9 cellular contexts compared by ENCODE assay signal in the genomic region with DNA sequence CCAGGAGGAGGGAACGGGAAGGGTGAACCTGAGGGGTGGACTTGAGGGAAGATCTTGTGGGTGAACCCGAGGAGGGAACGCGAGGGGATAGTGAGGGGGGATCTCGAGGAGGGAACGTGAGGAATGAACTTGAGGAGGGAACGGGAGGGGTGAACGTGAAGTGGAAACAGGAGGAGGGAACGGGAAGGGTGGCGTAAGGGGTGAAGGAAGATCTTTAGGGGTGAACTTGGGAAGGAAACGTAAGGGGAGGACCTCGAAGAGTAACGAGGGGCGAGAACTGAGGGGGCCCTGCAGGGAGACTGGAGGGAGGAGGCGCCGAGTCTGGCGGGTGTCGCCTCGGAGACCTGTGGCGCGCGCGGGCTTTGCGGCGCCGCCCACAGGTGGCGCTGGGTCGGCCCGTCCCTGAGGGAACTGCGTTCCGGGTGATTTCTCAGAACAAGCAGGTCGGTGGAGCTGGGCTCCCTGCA. TPM values are rescaled to one million over a fixed set of nuclear protein-coding genes. Genes with fewer than 3 reads are reported as not detected.
DNase-seq lines count a peak whose midpoint lies in the region; ATAC-seq and TF ChIP-seq lines count a peak whose summit lies in the region.
"Had no signal": no experiment of that assay in that cellular context is flagged by ENCODE, and none has a peak within 500 bp of the region (broad histone marks: within the 10 kb centered on the region; RNA-seq: fewer than 3 reads in every experiment).

No MANE protein-coding gene starts in this region.

- no peak overlapping the region for H3K4me3 ChIP-seq in KMS-11 (IDR thresholded peaks at IDR 0.05; ENCODE audit: insufficient read depth, low read depth, low read length)

- peaks cover 5% of the 10 kb centered on the region for H3K4me1 Mint-ChIP-seq in activated CD4-positive, alpha-beta memory T cell treated with anti-CD3 and anti-CD28 coated beads for 36 hours (ENCODE audit: low read depth)
- H3K4me1 Mint-ChIP-seq in activated CD4-positive, alpha-beta memory T cell treated with anti-CD3 and anti-CD28 coated beads, Interleukin-2, amount 10 ng/mL, durations not matched to agents 7 days and 5 days, result no peaks in the 10 kb centered on the region
- peaks cover 5% of the 10 kb centered on the region for H3K4me1 Mint-ChIP-seq in chondrocyte (ENCODE audit: low read depth)
- peaks cover 0 to 5% of the 10 kb centered on the region in 2 donors for H3K4me1 Mint-ChIP-seq in natural killer cell

- H3K36me3 ChIP-seq in KMS-11 (ENCODE audit: insufficient read depth), result no peaks in the 10 kb centered on the region

- peak; percentile 17 for DNase-seq in activated CD4-positive, alpha-beta memory T cell treated with anti-CD3 and anti-CD28 coated beads for 36 hours
- DNase-seq in activated CD4-positive, alpha-beta memory T cell treated with anti-CD3 and anti-CD28 coated beads, Interleukin-2, amount 10 ng/mL, durations not matched to agents 7 days and 5 days, result no peak
- no peak for DNase-seq in chondrocyte (ENCODE audit: low spot score)
- no peak for DNase-seq in natural killer cell
- no peak for DNase-seq in RKO (ENCODE audit: low spot score)

- peak overlapping the region; percentile 84 for H3K9ac ChIP-seq in KMS-11

- no peak overlapping the region for H3K27ac Mint-ChIP-seq in activated CD4-positive, alpha-beta memory T cell treated with anti-CD3 and anti-CD28 coated beads for 36 hours
- H3K27ac Mint-ChIP-seq in activated CD4-positive, alpha-beta memory T cell treated with anti-CD3 and anti-CD28 coated beads, Interleukin-2, amount 10 ng/mL, durations not matched to agents 7 days and 5 days, result no peak overlapping the region
- H3K27ac Mint-ChIP-seq in chondrocyte (ENCODE audit: unreplicated experiment), result no peak overlapping the region
- no peak overlapping the region for H3K27ac Mint-ChIP-seq in natural killer cell

- H3K9me3 Mint-ChIP-seq in activated CD4-positive, alpha-beta memory T cell treated with anti-CD3 and anti-CD28 coated beads for 36 hours, result no peaks in the 10 kb centered on the region
- no peaks in the 10 kb centered on the region for H3K9me3 Mint-ChIP-seq in activated CD4-positive, alpha-beta memory T cell treated with anti-CD3 and anti-CD28 coated beads, Interleukin-2, amount 10 ng/mL, durations not matched to agents 7 days and 5 days
- peaks cover 4% of the 10 kb centered on the region for H3K9me3 Mint-ChIP-seq in chondrocyte (ENCODE audit: low read depth)
- H3K9me3 Mint-ChIP-seq in natural killer cell, result no peaks in the 10 kb centered on the region

- ATAC-seq in natural killer cell, result no peak
- no peak for ATAC-seq in GM21619 (IDR thresholded peaks at IDR 0.05; ENCODE audit: unreplicated experiment)
- ATAC-seq in GM18873 (IDR thresholded peaks at IDR 0.05; ENCODE audit: low FRiP score, unreplicated experiment), result no peak

- no peaks in the 10 kb centered on the region for H3K27me3 ChIP-seq in KMS-11 (ENCODE audit: insufficient read depth, low read depth)

- H3K27me3 Mint-ChIP-seq in activated CD4-positive, alpha-beta memory T cell treated with anti-CD3 and anti-CD28 coated beads for 36 hours, result peaks cover 28% of the 10 kb centered on the region
- H3K27me3 Mint-ChIP-seq in activated CD4-positive, alpha-beta memory T cell treated with anti-CD3 and anti-CD28 coated beads, Interleukin-2, amount 10 ng/mL, durations not matched to agents 7 days and 5 days, result peaks cover 28% of the 10 kb centered on the region
- H3K27me3 Mint-ChIP-seq in chondrocyte (ENCODE audit: low read depth), result peaks cover 47% of the 10 kb centered on the region
- peaks cover 24 to 52% of the 10 kb centered on the region in 2 donors for H3K27me3 Mint-ChIP-seq in natural killer cell (ENCODE audit: low read depth in 2 of 2)

- H3K79me2 ChIP-seq in KMS-11 (ENCODE audit: insufficient read depth, low read depth), result no peaks in the 10 kb centered on the region

- H2AFZ ChIP-seq in KMS-11 (ENCODE audit: low read depth), result peak overlapping the region; percentile 96

- H3K4me3 Mint-ChIP-seq in activated CD4-positive, alpha-beta memory T cell treated with anti-CD3 and anti-CD28 coated beads for 36 hours, result peak overlapping the region; percentile 40
- H3K4me3 Mint-ChIP-seq in activated CD4-positive, alpha-beta memory T cell treated with anti-CD3 and anti-CD28 coated beads, Interleukin-2, amount 10 ng/mL, durations not matched to agents 7 days and 5 days, result no peak overlapping the region
- H3K4me3 Mint-ChIP-seq in chondrocyte (ENCODE audit: unreplicated experiment) (peak overlapping the region; percentile 52), natural killer cell (peak overlapping the region; percentile 28)

- intact Hi-C loops in activated CD4-positive, alpha-beta memory T cell treated with anti-CD3 and anti-CD28 coated beads for 36 hours (cut with micrococcal nuclease), result no loop called here
- intact Hi-C loops in natural killer cell (cut with micrococcal nuclease), result no loop called here

- peak overlapping the region; percentile 63 for H3K27ac ChIP-seq in KMS-11
- H3K27ac ChIP-seq: skin epidermis had no signal

- H3K4me1 ChIP-seq in KMS-11 (ENCODE audit: low read depth, poor library complexity, severe bottlenecking), result peaks cover 43% of the 10 kb centered on the region

- no peaks in the 10 kb centered on the region for H4K20me1 ChIP-seq in KMS-11 (ENCODE audit: insufficient read depth)

- POLR2A ChIA-PET in activated CD4-positive, alpha-beta memory T cell treated with anti-CD3 and anti-CD28 coated beads for 36 hours (lab: Charles Lee), result no interaction called here
- POLR2A ChIA-PET in activated CD4-positive, alpha-beta memory T cell treated with anti-CD3 and anti-CD28 coated beads, Interleukin-2, amount 10 ng/mL, durations not matched to agents 7 days and 5 days (lab: Charles Lee), result no interaction called here

- peak overlapping the region; percentile 46 for H3K4me2 ChIP-seq in KMS-11

- TF ChIP-seq CTCF in KMS-11 (conservative IDR thresholded peaks at IDR 0.05; ENCODE audit: low read depth, low read length) (peak; percentile 70), chondrocyte (IDR thresholded peaks at IDR 0.05) (peak; percentile 39), natural killer cell (IDR thresholded peaks at IDR 0.05) (no peak)

- CTCF ChIA-PET in activated CD4-positive, alpha-beta memory T cell treated with anti-CD3 and anti-CD28 coated beads for 36 hours (lab: Charles Lee), result interaction anchor here (0.6 to 1.0 kb wide), 2 partner anchors 59 to 63 kb away, joined by 4 to 5 read pairs; no protein-coding TSS in a partner anchor
- CTCF ChIA-PET in activated CD4-positive, alpha-beta memory T cell treated with anti-CD3 and anti-CD28 coated beads, Interleukin-2, amount 10 ng/mL, durations not matched to agents 7 days and 5 days (lab: Charles Lee), result interaction anchor here (0.8 to 1.3 kb wide), 2 partner anchors 59 to 199 kb away, joined by 3 read pairs; no protein-coding TSS in a partner anchor

- no peaks in the 10 kb centered on the region for H3K36me3 Mint-ChIP-seq in activated CD4-positive, alpha-beta memory T cell treated with anti-CD3 and anti-CD28 coated beads for 36 hours
- no peaks in the 10 kb centered on the region for H3K36me3 Mint-ChIP-seq in activated CD4-positive, alpha-beta memory T cell treated with anti-CD3 and anti-CD28 coated beads, Interleukin-2, amount 10 ng/mL, durations not matched to agents 7 days and 5 days (ENCODE audit: low read depth)
- H3K36me3 Mint-ChIP-seq in chondrocyte (ENCODE audit: low read depth), result peaks cover 3% of the 10 kb centered on the region
- no peaks in the 10 kb centered on the region for H3K36me3 Mint-ChIP-seq in natural killer cell

RNA-seq across cellular contexts. Expression of a gene that starts 0.7 kb away (rescaled TPM):
- total RNA-seq in activated CD4-positive, alpha-beta memory T cell treated with anti-CD3 and anti-CD28 coated beads for 36 hours, result not detected
- not detected for total RNA-seq in activated CD4-positive, alpha-beta memory T cell treated with anti-CD3 and anti-CD28 coated beads, Interleukin-2, amount 10 ng/mL, durations not matched to agents 7 days and 5 days
- not detected in 3 replicates for total RNA-seq in chondrocyte
- total RNA-seq in natural killer cell, result not detected
